ENCODE assay signal across 2 cellular contexts in genomic region chr10:102418612-102419560, GRCh38.
TF ChIP-seq lines count a peak whose summit lies in the region.

Gene PSD, minus strand, starts transcription at chr10:102418785. Its CDS starts 1,747 bp downstream, at chr10:102417038.

TF ChIP-seq in HCT116, 20 proteins besides CTCF, POLR2A, EP300 and RAD21 (continued from another document):
- no peak for TF ChIP-seq ZFX (IDR thresholded peaks at IDR 0.05)
- no peak for TF ChIP-seq SIN3A (IDR thresholded peaks at IDR 0.05; ENCODE audit: low read depth)
- TF ChIP-seq SP1 (IDR thresholded peaks at IDR 0.05; ENCODE audit: low read depth), result no peak
- TF ChIP-seq EZH2 (IDR thresholded peaks at IDR 0.05), result no peak
- no peak for TF ChIP-seq CBX3 (IDR thresholded peaks at IDR 0.05; ENCODE audit: low read depth)
- no peak for TF ChIP-seq REST (IDR thresholded peaks at IDR 0.05; ENCODE audit: low read depth)
TF ChIP-seq in HCT116: peak in this region for 0.

TF ChIP-seq in endothelial cell of umbilical vein, 7 proteins besides CTCF, POLR2A, EP300 and RAD21 (continued from another document):
- no peak for TF ChIP-seq JUN (IDR thresholded peaks at IDR 0.05; ENCODE audit: borderline replicate concordance, insufficient read depth, insufficient read length, low read depth)
- TF ChIP-seq MAX (IDR thresholded peaks at IDR 0.05; ENCODE audit: insufficient read depth, insufficient read length), result no peak
- TF ChIP-seq POLR2AphosphoS5 (IDR thresholded peaks at IDR 0.05; ENCODE audit: insufficient read depth, low read depth, low read length), result no peak
- no peak for TF ChIP-seq GATA2 (IDR thresholded peaks at IDR 0.05; ENCODE audit: insufficient read depth, insufficient read length, low read depth, low read length)
